In genomic region chr2:118845843-118846666, GRCh38 we compare ENCODE assay signal across 12 cellular contexts. TPM values are rescaled to one million over a fixed set of nuclear protein-coding genes. Genes with fewer than 3 reads are reported as not detected.
DNase-seq lines count a peak whose midpoint lies in the region; ATAC-seq and TF ChIP-seq lines count a peak whose summit lies in the region.
"Had no signal": no experiment of that assay in that cellular context is flagged by ENCODE, and none has a peak within 500 bp of the region (broad histone marks: within the 10 kb centered on the region; RNA-seq: fewer than 3 reads in every experiment).

No MANE protein-coding gene starts in this region.

- peaks cover 13% of the 10 kb centered on the region for H3K36me3 Mint-ChIP-seq in activated CD4-positive, alpha-beta T cell treated with anti-CD3 and anti-CD28 coated beads, Interleukin-2, amount 10 ng/mL, durations not matched to agents 7 days and 5 days (ENCODE audit: low read depth)
- peaks cover 1% of the 10 kb centered on the region for H3K36me3 Mint-ChIP-seq in glutamatergic neuron (ENCODE audit: unreplicated experiment)

- no TSS peak for BruUV-seq in Panc1 (replicated peaks; lab: Mats Ljungman, UMichigan)

- H3K27ac ChIP-seq in Panc1 (ENCODE audit: low read length): no peak overlapping the region
- H3K27ac ChIP-seq: BLaER1 had no signal

- H3K9me3 Mint-ChIP-seq in activated CD4-positive, alpha-beta T cell treated with anti-CD3 and anti-CD28 coated beads, Interleukin-2, amount 10 ng/mL, durations not matched to agents 7 days and 5 days: no peaks in the 10 kb centered on the region
- peaks cover 18% of the 10 kb centered on the region for H3K9me3 Mint-ChIP-seq in glutamatergic neuron (ENCODE audit: unreplicated experiment)

- H3K27me3 Mint-ChIP-seq in activated CD4-positive, alpha-beta T cell treated with anti-CD3 and anti-CD28 coated beads, Interleukin-2, amount 10 ng/mL, durations not matched to agents 7 days and 5 days: peaks cover 78% of the 10 kb centered on the region
- peaks cover 51% of the 10 kb centered on the region for H3K27me3 Mint-ChIP-seq in glutamatergic neuron (ENCODE audit: unreplicated experiment)

- H3K4me1 ChIP-seq in Panc1 (ENCODE audit: control insufficient read depth, insufficient read depth, low read length): no peaks in the 10 kb centered on the region; the same call in 1 of the 2 replicates
- H3K4me1 ChIP-seq: BLaER1 had no signal

- POLR2A ChIA-PET in activated CD4-positive, alpha-beta T cell treated with anti-CD3 and anti-CD28 coated beads, Interleukin-2, amount 10 ng/mL, durations not matched to agents 7 days and 5 days (lab: Charles Lee): no interaction called here
- POLR2A ChIA-PET in Panc1 (lab: Charles Lee): interaction anchor here (0.7 kb wide), 1 partner anchor 838 kb away, joined by 3 read pairs; no protein-coding TSS in a partner anchor

- H3K27me3 ChIP-seq in Panc1 (ENCODE audit: control insufficient read depth, insufficient read depth, low read length): peaks cover 7% of the 10 kb centered on the region; the same call in 1 of the 2 replicates

- in situ Hi-C loops in Panc1 (cut with HindIII; ENCODE audit: low pct_unique_long_range_greater_than_20kb, low sequenced_read_pairs): no loop called here

- H3K4me1 Mint-ChIP-seq in activated CD4-positive, alpha-beta T cell treated with anti-CD3 and anti-CD28 coated beads, Interleukin-2, amount 10 ng/mL, durations not matched to agents 7 days and 5 days: peaks cover 19% of the 10 kb centered on the region
- peaks cover 4% of the 10 kb centered on the region for H3K4me1 Mint-ChIP-seq in glutamatergic neuron (ENCODE audit: low read depth, unreplicated experiment)

- peak overlapping the region; percentile 31 to 32 for H3K4me3 ChIP-seq in Panc1 (ENCODE audit: low read depth in 2 of 2, low read length in 2 of 2)
- H3K4me3 ChIP-seq: BLaER1 had no signal

- no peak for DNase-seq in activated CD4-positive, alpha-beta T cell treated with anti-CD3 and anti-CD28 coated beads, Interleukin-2, amount 10 ng/mL, durations not matched to agents 7 days and 5 days
- DNase-seq in activated CD4-positive, alpha-beta T cell treated with anti-CD3 and anti-CD28 coated beads for 4 hours: no peak
- DNase-seq in Panc1 (ENCODE audit: low read depth, low spot score) (no peak), glutamatergic neuron (no peak), hypothalamus (lab: John Stamatoyannopoulos, UW) (no peak)
- peak; percentile 26 for DNase-seq in stimulated activated CD8-positive, alpha-beta memory T cell treated with anti-CD3 and anti-CD28 coated beads, Interleukin-4, amount 100 ng/mL, for 48 hours
- DNase-seq in stimulated activated CD4-positive, alpha-beta T cell treated with anti-CD3 and anti-CD28 coated beads, Interleukin-4, amount 100 ng/mL, for 4 hours: no peak
- DNase-seq: MM.1S, OCI-M1 had no signal

- intact Hi-C loops in Panc1 (cut with micrococcal nuclease; ENCODE audit: unreplicated experiment): no loop called here

- H3K36me3 ChIP-seq in Panc1 (ENCODE audit: control insufficient read depth, insufficient read depth, low read length): no peaks in the 10 kb centered on the region
- H3K36me3 ChIP-seq: BLaER1 had no signal

- no peak for TF ChIP-seq CTCF in Panc1 (IDR thresholded peaks at IDR 0.05)
- TF ChIP-seq CTCF in glutamatergic neuron (IDR thresholded peaks at IDR 0.05; ENCODE audit: partially characterized antibody, unreplicated experiment): no peak

- CTCF ChIA-PET in activated CD4-positive, alpha-beta T cell treated with anti-CD3 and anti-CD28 coated beads, Interleukin-2, amount 10 ng/mL, durations not matched to agents 7 days and 5 days (lab: Charles Lee): interaction anchor here (1.8 kb wide), 1 partner anchor 9 kb away, joined by 13 read pairs; no protein-coding TSS in a partner anchor
- CTCF ChIA-PET in Panc1 (lab: Charles Lee): interaction anchor here (0.6 kb wide), 1 partner anchor 79 kb away, joined by 3 read pairs; no protein-coding TSS in a partner anchor

- H3K4me3 Mint-ChIP-seq in activated CD4-positive, alpha-beta T cell treated with anti-CD3 and anti-CD28 coated beads, Interleukin-2, amount 10 ng/mL, durations not matched to agents 7 days and 5 days: peak overlapping the region; percentile 47
- peak overlapping the region; percentile 71 for H3K4me3 Mint-ChIP-seq in glutamatergic neuron (ENCODE audit: unreplicated experiment)

- ATAC-seq in Panc1: peak; percentile 31
- no peak for ATAC-seq in HG02885 (IDR thresholded peaks at IDR 0.05; ENCODE audit: poor library complexity, unreplicated experiment)

- no peaks in the 10 kb centered on the region for H3K9me3 ChIP-seq in Panc1 (ENCODE audit: control insufficient read depth, insufficient read depth, low read depth, low read length)

- H3K27ac Mint-ChIP-seq in activated CD4-positive, alpha-beta T cell treated with anti-CD3 and anti-CD28 coated beads, Interleukin-2, amount 10 ng/mL, durations not matched to agents 7 days and 5 days: peak overlapping the region; percentile 66
- no peak overlapping the region for H3K27ac Mint-ChIP-seq in glutamatergic neuron (ENCODE audit: unreplicated experiment)

RNA-seq across cellular contexts. Expression of gene EN1, which starts 1.4 kb away (rescaled TPM):
- total RNA-seq in activated CD4-positive, alpha-beta T cell treated with anti-CD3 and anti-CD28 coated beads, Interleukin-2, amount 10 ng/mL, durations not matched to agents 7 days and 5 days: not detected
- total RNA-seq in Panc1 (2021; ENCODE audit: unreplicated experiment) (0.26 TPM), glutamatergic neuron (ENCODE audit: unreplicated experiment) (0.39 TPM)
- polyA plus RNA-seq in Panc1 (2012; ENCODE audit: insufficient read length): 0.41 TPM
- total RNA-seq: epithelial cell of proximal tubule had no signal
